8 cellular contexts compared by ENCODE assay signal in genomic region chr13:19634129-19634740, GRCh38. TPM values are rescaled to one million over a fixed set of nuclear protein-coding genes. Genes with fewer than 3 reads are reported as not detected.
DNase-seq lines count a peak whose midpoint lies in the region; ATAC-seq, FAIRE-seq and TF ChIP-seq lines count a peak whose summit lies in the region.

No MANE protein-coding gene starts in this region.

- peak overlapping the region; percentile 80 to 93 (median 84) for H3K4me3 ChIP-seq in H1 (ENCODE audit: extremely low read depth in 1 of 4, insufficient read depth in 2 of 4, low read depth in 3 of 4, low read length in 4 of 4)
- peak overlapping the region; percentile 79 for H3K4me3 ChIP-seq in mesodermal cell (ENCODE audit: extremely low read depth, insufficient read depth, low read length, poor library complexity, severe bottlenecking)
- H3K4me3 ChIP-seq in upper lobe of left lung, result peak overlapping the region; percentile 82 to 97 (median 86)

- FAIRE-seq in H1 (lab: Jason Lieb, UNC) (no peak), GM12891 (lab: Jason Lieb, UNC) (no peak)

- no peak for TF ChIP-seq RAD21 in H1 (IDR thresholded peaks at IDR 0.05 in 1 of 2, conservative IDR thresholded peaks at IDR 0.05 in 1 of 2; ENCODE audit: low read depth in 2 of 2, low read length in 2 of 2)

- no peak overlapping the region for H4K8ac ChIP-seq in H1 (ENCODE audit: extremely low read depth, insufficient read depth, low read length)

- H2BK12ac ChIP-seq in H1 (ENCODE audit: low read depth, low read length), result peak overlapping the region; percentile 4; the same call in 1 of the 2 replicates

- peak overlapping the region; percentile 84 for H2AFZ ChIP-seq in H1 (ENCODE audit: low read length)

- no peak overlapping the region for H3K14ac ChIP-seq in H1 (ENCODE audit: insufficient read length)

- H3K36me3 ChIP-seq in H1 (ENCODE audit: control insufficient read depth in 2 of 4, insufficient read depth in 4 of 4, low read length in 3 of 4) (no peaks in the 10 kb centered on the region; a peak in 3 of 8 replicates), mesodermal cell (ENCODE audit: control insufficient read depth, insufficient read depth, low read length) (no peaks in the 10 kb centered on the region), upper lobe of left lung (no peaks in the 10 kb centered on the region)

- peaks cover 0 to 44% of the 10 kb centered on the region in 2 experiments; a peak in 2 of 4 replicates for H3K79me2 ChIP-seq in H1 (ENCODE audit: control insufficient read depth in 1 of 2, insufficient read depth in 2 of 2, low read length in 2 of 2)

- peak overlapping the region; percentile 100 for H3K4me3 Mint-ChIP-seq in activated CD4-positive, alpha-beta T cell treated with anti-CD3 and anti-CD28 coated beads, Interleukin-2, amount 10 ng/mL, durations not matched to agents 24 days and 14 days

- peaks cover 33% of the 10 kb centered on the region for H3K36me3 Mint-ChIP-seq in activated CD4-positive, alpha-beta T cell treated with anti-CD3 and anti-CD28 coated beads, Interleukin-2, amount 10 ng/mL, durations not matched to agents 24 days and 14 days (ENCODE audit: low read depth)

- peak overlapping the region; percentile 97 for H3K27ac Mint-ChIP-seq in activated CD4-positive, alpha-beta T cell treated with anti-CD3 and anti-CD28 coated beads, Interleukin-2, amount 10 ng/mL, durations not matched to agents 24 days and 14 days

- TF ChIP-seq POLR2A in H1 (IDR thresholded peaks at IDR 0.05; ENCODE audit: control extremely low read depth in 1 of 2, low read depth in 2 of 2, low read length in 2 of 2), result no peak
- TF ChIP-seq POLR2A in upper lobe of left lung (IDR thresholded peaks at IDR 0.05), result no peak
- no peak for TF ChIP-seq POLR2A in GM12891 (IDR thresholded peaks at IDR 0.05; ENCODE audit: low read depth, low read length)

- no peak overlapping the region for H3K23ac ChIP-seq in H1 (ENCODE audit: insufficient read length)

- POLR2A ChIA-PET in RWPE1 (lab: Yijun Ruan, JAX; ENCODE audit: low non-redundant PET), result interaction anchor here (0.6 kb wide), 1 partner anchor 207 kb away, joined by 3 read pairs; no protein-coding TSS in a partner anchor
- POLR2A ChIA-PET in H1 (lab: Charles Lee; ENCODE audit: partially characterized antibody), result interaction anchor here (1.0 to 2.4 kb wide), 4 partner anchors 13 to 141 kb away, joined by 3 to 8 read pairs (median 3); no protein-coding TSS in a partner anchor

- DNase-seq in activated CD4-positive, alpha-beta T cell treated with anti-CD3 and anti-CD28 coated beads, Interleukin-2, amount 10 ng/mL, durations not matched to agents 24 days and 14 days, result peak; percentile 62
- DNase-seq in activated CD4-positive, alpha-beta T cell treated with anti-CD3 and anti-CD28 coated beads, Interleukin-2, amount 50 U/mL, for 48 hours, result no peak
- DNase-seq in RWPE1 (ENCODE audit: low spot score) (no peak), H1 (ENCODE audit: low read depth in 1 of 2, low spot score in 2 of 2) (no peak), upper lobe of left lung (peak in 1 of 2 donors; percentile 39), GM12891 (ENCODE audit: insufficient read length, low spot score) (no peak)

- H3K27ac ChIP-seq in RWPE1, result peak overlapping the region; percentile 82
- no peak overlapping the region for H3K27ac ChIP-seq in H1 (ENCODE audit: low read depth, low read length)
- H3K27ac ChIP-seq in mesodermal cell (ENCODE audit: low read depth, low read length, severe bottlenecking), result peak overlapping the region; percentile 90
- peak overlapping the region; percentile 90 to 98 (median 94) for H3K27ac ChIP-seq in upper lobe of left lung

- H2AK5ac ChIP-seq in H1 (ENCODE audit: low read depth, low read length), result no peak overlapping the region

- H2BK20ac ChIP-seq in H1 (ENCODE audit: low read length), result no peak overlapping the region

- H3K9me3 Mint-ChIP-seq in activated CD4-positive, alpha-beta T cell treated with anti-CD3 and anti-CD28 coated beads, Interleukin-2, amount 10 ng/mL, durations not matched to agents 24 days and 14 days, result peaks cover 9% of the 10 kb centered on the region

- H2BK15ac ChIP-seq in H1 (ENCODE audit: low read length), result no peak overlapping the region

- intact Hi-C loops in activated CD4-positive, alpha-beta T cell treated with anti-CD3 and anti-CD28 coated beads, Interleukin-2, amount 10 ng/mL, durations not matched to agents 24 days and 14 days (cut with micrococcal nuclease), result loop anchor here (2.0 to 5.0 kb wide), 2 partner anchors 47 to 79 kb away; no protein-coding TSS in a partner anchor

- H3K27me3 ChIP-seq in H1 (replicated peaks in 1 of 4; ENCODE audit: control insufficient read depth in 3 of 4, extremely low read depth in 1 of 4, insufficient read depth in 3 of 4, low read length in 3 of 4), result no peaks in the 10 kb centered on the region
- H3K27me3 ChIP-seq in upper lobe of left lung, result no peaks in the 10 kb centered on the region

- H4K91ac ChIP-seq in H1 (replicated peaks; ENCODE audit: insufficient read length, low read length), result no peak overlapping the region

- H3K4me1 Mint-ChIP-seq in activated CD4-positive, alpha-beta T cell treated with anti-CD3 and anti-CD28 coated beads, Interleukin-2, amount 10 ng/mL, durations not matched to agents 24 days and 14 days, result peaks cover 26% of the 10 kb centered on the region

- H4K20me1 ChIP-seq in H1 (replicated peaks in 1 of 2; ENCODE audit: control insufficient read depth in 1 of 2, insufficient read depth in 2 of 2, low read length in 2 of 2), result peaks cover 0 to 3% of the 10 kb centered on the region in 2 experiments

- peak overlapping the region; percentile 86; the same call in 1 of the 2 replicates for H2BK5ac ChIP-seq in H1 (ENCODE audit: low read depth, low read length)

- H3K4me2 ChIP-seq in H1 (ENCODE audit: insufficient read depth in 1 of 2, low read depth in 2 of 2, low read length in 2 of 2), result peak overlapping the region; percentile 88 to 96

- H3K4me1 ChIP-seq in H1 (replicated peaks in 1 of 4; ENCODE audit: control insufficient read depth in 3 of 4, insufficient read depth in 4 of 4, low read length in 3 of 4) (peaks cover 0 to 2% (median 0%) of the 10 kb centered on the region in 4 experiments; a peak in 3 of 7 replicates), mesodermal cell (ENCODE audit: control insufficient read depth, insufficient read depth, low read length, poor library complexity, severe bottlenecking) (peaks cover 4% of the 10 kb centered on the region), upper lobe of left lung (peaks cover 18 to 32% (median 26%) of the 10 kb centered on the region in 4 donors)

- CTCF ChIA-PET in RWPE1 (lab: Yijun Ruan, JAX), result interaction anchor here (1.0 kb wide), 1 partner anchor 255 kb away, joined by 4 read pairs; no protein-coding TSS in a partner anchor
- CTCF ChIA-PET in H1 (lab: Charles Lee; ENCODE audit: partially characterized antibody), result interaction anchor here (0.6 kb wide), 1 partner anchor 32 kb away, joined by 3 read pairs; no protein-coding TSS in a partner anchor

- H3K23me2 ChIP-seq in H1 (ENCODE audit: low read depth, low read length), result peaks cover 10% of the 10 kb centered on the region

- no peak overlapping the region for H3K18ac ChIP-seq in H1 (ENCODE audit: extremely low read depth, low read length)

- H4K5ac ChIP-seq in H1 (ENCODE audit: insufficient read length, low read depth, low read length), result no peak overlapping the region

- no peak overlapping the region for H2BK120ac ChIP-seq in H1 (replicated peaks; ENCODE audit: low read depth, low read length)

- peak overlapping the region; percentile 54 to 72 (median 60) for H3K9ac ChIP-seq in H1 (replicated peaks in 1 of 4; ENCODE audit: extremely low read depth in 1 of 4, low read depth in 3 of 4, low read length in 3 of 4)

- no peaks in the 10 kb centered on the region; the same call in 1 of the 2 replicates for H3K79me1 ChIP-seq in H1 (ENCODE audit: low read depth, low read length)

- H3K56ac ChIP-seq in H1 (replicated peaks; ENCODE audit: insufficient read length, low read depth, low read length), result peak overlapping the region; percentile 25

- peak; percentile 13 for ATAC-seq in HG02885 (IDR thresholded peaks at IDR 0.05; ENCODE audit: poor library complexity, unreplicated experiment)
- peak; percentile 64 to 71 for ATAC-seq in upper lobe of left lung (ENCODE audit: low FRiP score in 2 of 2)

- 7% methylated on average over 14 of the region's 14 CpGs; no CpG with 5 or more reads in 1 of the 2 experiments for WGBS in H1 (ENCODE audit: extremely low coverage in 1 of 2, insufficient coverage in 1 of 2, insufficient read length in 1 of 2, insufficient replicate concordance in 2 of 2, low coverage in 1 of 2, low lambda C conversion rate in 2 of 2, missing lambda C conversion rate in 1 of 2), 2 experiments
- WGBS in mesodermal cell (ENCODE audit: insufficient coverage in 2 of 2), 2 experiments, result 4% methylated on average over 11 to 12 of the region's 14 CpGs
- 0 to 2% methylated on average over 10 to 14 of the region's 14 CpGs for WGBS in upper lobe of left lung, 2 donors

- no peak for TF ChIP-seq CTCF in RWPE1 (conservative IDR thresholded peaks at IDR 0.05; ENCODE audit: low read depth)
- no peak for TF ChIP-seq CTCF in H1 (IDR thresholded peaks at IDR 0.05; ENCODE audit: control extremely low read depth in 1 of 3, insufficient read depth in 1 of 3, low read depth in 1 of 3, low read length in 3 of 3)
- TF ChIP-seq CTCF in upper lobe of left lung (IDR thresholded peaks at IDR 0.05), result no peak

- TF ChIP-seq EP300 in H1 (IDR thresholded peaks at IDR 0.05; ENCODE audit: borderline replicate concordance in 1 of 2, low read depth in 2 of 2, low read length in 2 of 2) (no peak), upper lobe of left lung (IDR thresholded peaks at IDR 0.05) (no peak)

- H3K27me3 Mint-ChIP-seq in activated CD4-positive, alpha-beta T cell treated with anti-CD3 and anti-CD28 coated beads, Interleukin-2, amount 10 ng/mL, durations not matched to agents 24 days and 14 days, result peaks cover 4% of the 10 kb centered on the region

- H3K9me3 ChIP-seq in H1 (ENCODE audit: insufficient read depth in 2 of 2, low read depth in 1 of 2, low read length in 1 of 2) (0 out of 4 replicates have a peak, but pooled peaks cover 0 to 4% of the 10 kb centered on the region in 2 experiments), mesodermal cell (ENCODE audit: control insufficient read depth, low read length) (no peaks in the 10 kb centered on the region), upper lobe of left lung (no peaks in the 10 kb centered on the region)

- no peak overlapping the region for H3K4ac ChIP-seq in H1 (replicated peaks; ENCODE audit: insufficient read length, low read depth, low read length)

RNA-seq across cellular contexts. Expression of gene MPHOSPH8, which starts 0.8 kb away (rescaled TPM):
- 40.3 and 41.1 TPM in 2 replicates for total RNA-seq in activated CD4-positive, alpha-beta T cell treated with anti-CD3 and anti-CD28 coated beads, Interleukin-2, amount 10 ng/mL, durations not matched to agents 24 days and 14 days
- total RNA-seq in H1 (2021; fragmentation: NEBNext Ultra II Directional; extraction: Animal tissue kit (Norgen Biotek cat#: 25700)), result 18.0 and 20.5 TPM in 2 replicates
- 6.7 and 8.3 TPM in 2 replicates for polyA plus RNA-seq in H1 (2011; rRNA removed)
- 9.7 TPM for polyA plus RNA-seq in H1 (2011; cell fraction: cytosol; rRNA removed)
- polyA plus RNA-seq in H1 (2011; cell fraction: nucleus; rRNA removed), result 9.8 TPM
- polyA plus RNA-seq in H1 (2012, experiment 1 of 2), result 20.1 to 37.3 TPM (median 23.0 TPM) in 4 replicates
- 2.5 TPM for polyA plus RNA-seq in H1 (2012, experiment 2 of 2)
- 34.9 TPM for polyA plus RNA-seq in H1 (2013, experiment 1 of 2)
- polyA plus RNA-seq in H1 (2013, experiment 2 of 2), result 31.4 TPM
- polyA minus RNA-seq in H1 (2011; rRNA and poly(A)+ RNA removed), result 5.0 and 6.7 TPM in 2 replicates
- 5.6 TPM for polyA minus RNA-seq in H1 (2011; cell fraction: cytosol; rRNA and poly(A)+ RNA removed)
- polyA minus RNA-seq in H1 (2011; cell fraction: nucleus; rRNA and poly(A)+ RNA removed), result 6.7 TPM
- polyA plus RNA-seq in mesodermal cell (2013, experiment 1 of 2), result 16.4 TPM
- polyA plus RNA-seq in mesodermal cell (2013, experiment 2 of 2), result 24.1 TPM
- total RNA-seq in upper lobe of left lung, result 10 to 100 TPM; 24.0 to 81.7 (median 35.3) TPM
- polyA plus RNA-seq in GM12891 (2012; ENCODE audit: low read depth, missing spikeins), result 31.0 TPM
